8 cellular contexts compared by ENCODE assay signal in the genomic region with DNA sequence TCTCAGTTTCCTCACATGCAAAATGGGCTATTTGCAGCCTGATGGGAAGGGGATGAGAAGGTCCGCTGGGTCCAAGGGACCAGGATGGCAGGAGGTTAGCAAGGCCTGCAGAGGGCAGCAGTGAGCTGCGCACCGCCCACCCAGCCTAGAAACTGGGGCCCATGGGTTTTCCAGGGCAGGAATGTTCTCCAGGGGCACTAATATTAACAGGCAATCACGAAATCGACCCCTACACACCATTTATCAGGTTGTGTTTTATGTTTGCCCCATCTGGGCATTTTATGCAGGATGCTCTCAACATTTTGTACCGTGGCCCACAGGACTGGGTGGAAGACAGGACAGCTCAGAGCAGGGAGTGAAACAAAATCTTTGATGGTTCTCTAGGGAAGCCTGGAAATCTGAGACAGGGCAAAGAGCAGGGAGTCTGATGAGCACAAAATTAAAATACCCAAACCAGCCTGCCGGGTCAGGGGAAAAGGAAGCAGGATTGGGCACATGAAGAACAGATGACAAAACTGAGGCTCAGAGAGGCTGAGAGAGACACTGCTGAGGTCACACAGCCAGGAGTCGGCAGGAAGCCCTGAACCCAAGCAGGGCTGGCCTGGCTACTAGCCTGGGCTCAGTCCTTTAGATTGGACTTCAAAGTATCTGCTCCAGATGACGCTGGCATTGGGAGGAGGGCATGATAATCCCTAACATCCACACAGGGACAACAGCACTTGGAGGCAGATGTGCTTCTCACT. TPM values are rescaled to one million over a fixed set of nuclear protein-coding genes. Genes with fewer than 3 reads are reported as not detected.
DNase-seq lines count a peak whose midpoint lies in the region; ATAC-seq and TF ChIP-seq lines count a peak whose summit lies in the region.

No MANE protein-coding gene starts in this region.

- POLR2A ChIA-PET in activated CD8-positive, alpha-beta T cell treated with anti-CD3 and anti-CD28 coated beads for 36 hours (lab: Charles Lee) = no interaction called here

- CTCF ChIA-PET in activated CD8-positive, alpha-beta T cell treated with anti-CD3 and anti-CD28 coated beads for 36 hours (lab: Charles Lee) = interaction anchor here (0.9 to 15.8 kb wide), 20 partner anchors 9 to 207 kb away, joined by 3 to 237 read pairs (median 5); partner anchors contain the start of gene RAB36

- H3K36me3 Mint-ChIP-seq in activated CD8-positive, alpha-beta T cell treated with anti-CD3 and anti-CD28 coated beads for 36 hours (ENCODE audit: low read depth) = peaks cover 16% of the 10 kb centered on the region
- H3K36me3 Mint-ChIP-seq in memory B cell = no peaks in the 10 kb centered on the region

- H3K9me3 Mint-ChIP-seq in activated CD8-positive, alpha-beta T cell treated with anti-CD3 and anti-CD28 coated beads for 36 hours = peaks cover 14% of the 10 kb centered on the region
- H3K9me3 Mint-ChIP-seq in memory B cell = peaks cover 3% of the 10 kb centered on the region

- no peak for ATAC-seq in activated CD8-positive, alpha-beta T cell treated with anti-CD3 and anti-CD28 coated beads for 36 hours
- ATAC-seq in memory B cell (ENCODE audit: low read depth) = peak; percentile 31
- no peak for ATAC-seq in GM18519 (IDR thresholded peaks at IDR 0.05; ENCODE audit: low FRiP score, unreplicated experiment)

- TF ChIP-seq CTCF in GM12874 (IDR thresholded peaks at IDR 0.05; ENCODE audit: insufficient read depth, low read depth, low read length) = peak; percentile 98
- TF ChIP-seq CTCF in activated CD8-positive, alpha-beta T cell treated with anti-CD3 and anti-CD28 coated beads for 36 hours (IDR thresholded peaks at IDR 0.05) = peak; percentile 100

- H3K27me3 Mint-ChIP-seq in activated CD8-positive, alpha-beta T cell treated with anti-CD3 and anti-CD28 coated beads for 36 hours = no peaks in the 10 kb centered on the region
- no peaks in the 10 kb centered on the region for H3K27me3 Mint-ChIP-seq in memory B cell

- H3K27ac Mint-ChIP-seq in activated CD8-positive, alpha-beta T cell treated with anti-CD3 and anti-CD28 coated beads for 36 hours = no peak overlapping the region
- H3K27ac Mint-ChIP-seq in memory B cell = peak overlapping the region; percentile 29

- DNase-seq in 8988T (peak; percentile 87), NCI-H460 (ENCODE audit: extremely low read depth, low read depth) (peak; percentile 37), memory B cell (ENCODE audit: low spot score in 2 of 2) (peak; percentile 63 to 67)
- DNase-seq in activated CD8-positive, alpha-beta T cell treated with anti-CD3 and anti-CD28 coated beads for 36 hours = peak; percentile 62
- DNase-seq in effector CD8-positive, alpha-beta T cell (lab: John Stamatoyannopoulos, UW) = peak; percentile 45
- DNase-seq in stimulated activated CD8-positive, alpha-beta memory T cell treated with anti-CD3 and anti-CD28 coated beads, Interleukin-4, amount 100 ng/mL, for 48 hours = peak; percentile 81

- intact Hi-C loops in activated CD8-positive, alpha-beta T cell treated with anti-CD3 and anti-CD28 coated beads for 36 hours (cut with micrococcal nuclease) = loop anchor here (2.0 kb wide), 1 partner anchor 104 kb away; no protein-coding TSS in a partner anchor

- H3K4me3 Mint-ChIP-seq in activated CD8-positive, alpha-beta T cell treated with anti-CD3 and anti-CD28 coated beads for 36 hours = peak overlapping the region; percentile 3
- peak overlapping the region; percentile 63 for H3K4me3 Mint-ChIP-seq in memory B cell

- H3K4me1 Mint-ChIP-seq in activated CD8-positive, alpha-beta T cell treated with anti-CD3 and anti-CD28 coated beads for 36 hours (ENCODE audit: low read depth) = peaks cover 42% of the 10 kb centered on the region
- peaks cover 37% of the 10 kb centered on the region for H3K4me1 Mint-ChIP-seq in memory B cell

RNA-seq across cellular contexts. Expression of gene BCR, which starts 1.6 kb away (rescaled TPM):
- 21.2 and 23.2 TPM in 2 replicates for total RNA-seq in NCI-H460 (2014; rRNA removed; shearing (Covaris generic))
- polyA plus RNA-seq in NCI-H460 (2014; cell fraction: nucleus; rRNA removed) = 13.0 and 17.2 TPM in 2 replicates
- total RNA-seq in activated CD8-positive, alpha-beta T cell treated with anti-CD3 and anti-CD28 coated beads for 36 hours = 10 to 100 TPM; 30.4 to 32.0 TPM

RNA-seq across cellular contexts. Expression of gene RAB36, which starts 33.4 kb away (rescaled TPM):
- 0.43 and 0.67 TPM in 2 replicates for total RNA-seq in NCI-H460 (2014; rRNA removed; shearing (Covaris generic))
- 1.5 and 1.6 TPM in 2 replicates for polyA plus RNA-seq in NCI-H460 (2014; cell fraction: nucleus; rRNA removed)
- under 1 TPM; 0.20 to 0.22 TPM for total RNA-seq in activated CD8-positive, alpha-beta T cell treated with anti-CD3 and anti-CD28 coated beads for 36 hours

RNA-seq across cellular contexts. Expression of gene RSPH14, which starts 36.9 kb away (rescaled TPM):
- total RNA-seq in NCI-H460 (2014; rRNA removed; shearing (Covaris generic)) = not detected in 2 replicates
- 0.12 TPM in 1 of 2 replicates, not detected in the other for polyA plus RNA-seq in NCI-H460 (2014; cell fraction: nucleus; rRNA removed)
- not detected for total RNA-seq in activated CD8-positive, alpha-beta T cell treated with anti-CD3 and anti-CD28 coated beads for 36 hours

Comparison
In these comparisons a context has a peak if more than half of its experiments do, and no peak if none do; other contexts are left out.
1. DNase-seq: peak in every context shown above with its lines; median percentile 87 in 8988T; 81 in stimulated activated CD8-positive, alpha-beta memory T cell treated with anti-CD3 and anti-CD28 coated beads, Interleukin-4, amount 100 ng/mL, for 48 hours; 65 in memory B cell; 62 in activated CD8-positive, alpha-beta T cell treated with anti-CD3 and anti-CD28 coated beads for 36 hours; 45 in effector CD8-positive, alpha-beta T cell; 37 in NCI-H460.